ENCODE assay signal across 8 cellular contexts in genomic region chr18:79679552-79680099, GRCh38. TPM values are rescaled to one million over a fixed set of nuclear protein-coding genes. Genes with fewer than 3 reads are reported as not detected.
DNase-seq lines count a peak whose midpoint lies in the region; ATAC-seq and TF ChIP-seq lines count a peak whose summit lies in the region.

A gene with protein sequence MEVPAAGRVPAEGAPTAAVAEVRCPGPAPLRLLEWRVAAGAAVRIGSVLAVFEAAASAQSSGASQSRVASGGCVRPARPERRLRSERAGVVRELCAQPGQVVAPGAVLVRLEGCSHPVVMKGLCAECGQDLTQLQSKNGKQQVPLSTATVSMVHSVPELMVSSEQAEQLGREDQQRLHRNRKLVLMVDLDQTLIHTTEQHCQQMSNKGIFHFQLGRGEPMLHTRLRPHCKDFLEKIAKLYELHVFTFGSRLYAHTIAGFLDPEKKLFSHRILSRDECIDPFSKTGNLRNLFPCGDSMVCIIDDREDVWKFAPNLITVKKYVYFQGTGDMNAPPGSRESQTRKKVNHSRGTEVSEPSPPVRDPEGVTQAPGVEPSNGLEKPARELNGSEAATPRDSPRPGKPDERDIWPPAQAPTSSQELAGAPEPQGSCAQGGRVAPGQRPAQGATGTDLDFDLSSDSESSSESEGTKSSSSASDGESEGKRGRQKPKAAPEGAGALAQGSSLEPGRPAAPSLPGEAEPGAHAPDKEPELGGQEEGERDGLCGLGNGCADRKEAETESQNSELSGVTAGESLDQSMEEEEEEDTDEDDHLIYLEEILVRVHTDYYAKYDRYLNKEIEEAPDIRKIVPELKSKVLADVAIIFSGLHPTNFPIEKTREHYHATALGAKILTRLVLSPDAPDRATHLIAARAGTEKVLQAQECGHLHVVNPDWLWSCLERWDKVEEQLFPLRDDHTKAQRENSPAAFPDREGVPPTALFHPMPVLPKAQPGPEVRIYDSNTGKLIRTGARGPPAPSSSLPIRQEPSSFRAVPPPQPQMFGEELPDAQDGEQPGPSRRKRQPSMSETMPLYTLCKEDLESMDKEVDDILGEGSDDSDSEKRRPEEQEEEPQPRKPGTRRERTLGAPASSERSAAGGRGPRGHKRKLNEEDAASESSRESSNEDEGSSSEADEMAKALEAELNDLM (plus strand): TSS chr18:79679803. CDS start chr18:79679948, 145 bp downstream.

- peaks cover 43 to 49% (median 49%) of the 10 kb centered on the region in 11 experiments for H4K20me1 ChIP-seq in BLaER1 treated with 17β-estradiol and CSF1 and Interleukin-3, amounts not matched to agents 10 nM and 100 nM

- intact Hi-C loops in activated CD4-positive, alpha-beta T cell treated with anti-CD3 and anti-CD28 coated beads, Interleukin-2, amount 10 ng/mL, durations not matched to agents 24 days and 14 days (cut with micrococcal nuclease) = loop anchor here (1.0 to 5.0 kb wide), 6 partner anchors 156 to 430 kb away; partner anchors contain the start of genes ADNP2, NFATC1, RBFA and SLC66A2
- intact Hi-C loops in dorsolateral prefrontal cortex (cut with DNase I) = loop anchor here (1.0 to 10.0 kb wide), 5 partner anchors 265 to 612 kb away; partner anchors contain the start of genes RBFA (in 2 of the 2), ATP9B (in 1 of the 2) and TXNL4A (in 1 of the 2)
- intact Hi-C loops in right lobe of liver (cut with DNase I) = loop anchor here in 1 of 2 donors (10.0 kb wide), 1 partner anchor 315 kb away; no protein-coding TSS in a partner anchor

- H3K4me2 ChIP-seq in BLaER1 treated with 17β-estradiol and CSF1 and Interleukin-3, amounts not matched to agents 10 nM and 100 nM = peak within 1 kb of the TSS; percentile 80 to 100 (median 96)

- H3K36me3 Mint-ChIP-seq in activated CD4-positive, alpha-beta T cell treated with anti-CD3 and anti-CD28 coated beads, Interleukin-2, amount 10 ng/mL, durations not matched to agents 24 days and 14 days (ENCODE audit: low read depth) = peaks cover 35% of the 10 kb centered on the region

- peaks cover 13 to 63% (median 34%) of the 10 kb centered on the region in 11 experiments; a peak in 20 of 22 replicates for H3K36me3 ChIP-seq in BLaER1 treated with 17β-estradiol and CSF1 and Interleukin-3, amounts not matched to agents 10 nM and 100 nM
- H3K36me3 ChIP-seq in right lobe of liver = no peaks in the 10 kb centered on the region

- H3K9ac ChIP-seq in BLaER1 treated with 17β-estradiol and CSF1 and Interleukin-3, amounts not matched to agents 10 nM and 100 nM = peak within 1 kb of the TSS; percentile 85 to 98 (median 95)

- peak within 1 kb of the TSS; percentile 87 to 99 (median 96) for H3K27ac ChIP-seq in BLaER1 treated with 17β-estradiol and CSF1 and Interleukin-3, amounts not matched to agents 10 nM and 100 nM
- peak within 1 kb of the TSS; percentile 87 to 100 (median 98) for H3K27ac ChIP-seq in dorsolateral prefrontal cortex
- peak within 1 kb of the TSS; percentile 97 to 99 (median 98) for H3K27ac ChIP-seq in right lobe of liver

- H3K9me3 ChIP-seq in BLaER1 treated with 17β-estradiol and CSF1 and Interleukin-3, amounts not matched to agents 10 nM and 100 nM (replicated peaks in 1 of 11) = no peaks in the 10 kb centered on the region
- no peaks in the 10 kb centered on the region for H3K9me3 ChIP-seq in right lobe of liver

- H3K4me3 Mint-ChIP-seq in activated CD4-positive, alpha-beta T cell treated with anti-CD3 and anti-CD28 coated beads, Interleukin-2, amount 10 ng/mL, durations not matched to agents 24 days and 14 days = peak within 1 kb of the TSS; percentile 93

- ATAC-seq in HG03442 (IDR thresholded peaks at IDR 0.05; ENCODE audit: unreplicated experiment) (peak; percentile 55), right lobe of liver (peak; percentile 75 to 81 (median 78))

- peak within 1 kb of the TSS; percentile 92 to 98 (median 96) for H3K4me3 ChIP-seq in BLaER1 treated with 17β-estradiol and CSF1 and Interleukin-3, amounts not matched to agents 10 nM and 100 nM
- H3K4me3 ChIP-seq in dorsolateral prefrontal cortex (peak within 1 kb of the TSS; percentile 57 to 100 (median 94)), right lobe of liver (peak within 1 kb of the TSS; percentile 73 to 98 (median 78))

- no peaks in the 10 kb centered on the region for H3K27me3 ChIP-seq in BLaER1 treated with 17β-estradiol and CSF1 and Interleukin-3, amounts not matched to agents 10 nM and 100 nM
- H3K27me3 ChIP-seq in dorsolateral prefrontal cortex (no peaks in the 10 kb centered on the region), right lobe of liver (no peaks in the 10 kb centered on the region)

- H3K9me3 Mint-ChIP-seq in activated CD4-positive, alpha-beta T cell treated with anti-CD3 and anti-CD28 coated beads, Interleukin-2, amount 10 ng/mL, durations not matched to agents 24 days and 14 days = no peaks in the 10 kb centered on the region

- peaks cover 4% of the 10 kb centered on the region for H3K27me3 Mint-ChIP-seq in activated CD4-positive, alpha-beta T cell treated with anti-CD3 and anti-CD28 coated beads, Interleukin-2, amount 10 ng/mL, durations not matched to agents 24 days and 14 days

- peak; percentile 60 for TF ChIP-seq POLR2A in right lobe of liver (IDR thresholded peaks at IDR 0.05)

- H3K4me1 ChIP-seq in BLaER1 treated with 17β-estradiol and CSF1 and Interleukin-3, amounts not matched to agents 10 nM and 100 nM = peaks cover 38 to 74% (median 55%) of the 10 kb centered on the region in 10 experiments
- H3K4me1 ChIP-seq in right lobe of liver = peaks cover 0 to 20% (median 5%) of the 10 kb centered on the region in 4 donors

- H3K27ac Mint-ChIP-seq in activated CD4-positive, alpha-beta T cell treated with anti-CD3 and anti-CD28 coated beads, Interleukin-2, amount 10 ng/mL, durations not matched to agents 24 days and 14 days = peak within 1 kb of the TSS; percentile 99

- H3K4me1 Mint-ChIP-seq in activated CD4-positive, alpha-beta T cell treated with anti-CD3 and anti-CD28 coated beads, Interleukin-2, amount 10 ng/mL, durations not matched to agents 24 days and 14 days = peaks cover 58% of the 10 kb centered on the region

- peak; percentile 88 for DNase-seq in GM19240 (ENCODE audit: insufficient read length, low spot score)
- DNase-seq in NCI-H69 (lab: John Stamatoyannopoulos, UW) = peak; percentile 98
- DNase-seq in activated CD4-positive, alpha-beta T cell treated with anti-CD3 and anti-CD28 coated beads, Interleukin-2, amount 10 ng/mL, durations not matched to agents 24 days and 14 days = peak; percentile 96
- DNase-seq in dorsolateral prefrontal cortex = peak; percentile 79 to 90 (median 88)
- DNase-seq in right lobe of liver = peak; percentile 91 to 93 (median 93)
- peak; percentile 88 for DNase-seq in stimulated activated CD4-positive, alpha-beta T cell treated with anti-CD3 and anti-CD28 coated beads, Interleukin-4, amount 100 ng/mL, for 24 hours

- WGBS in right lobe of liver (ENCODE audit: insufficient coverage, low coverage, low lambda C conversion rate, missing lambda C conversion rate) = 0% methylated on average over 5 of the region's 88 CpGs

- TF ChIP-seq CTCF in dorsolateral prefrontal cortex (IDR thresholded peaks at IDR 0.05 in 54 of 56, conservative IDR thresholded peaks at IDR 0.05 in 2 of 56; ENCODE audit: low read depth in 1 of 56, partially characterized antibody in 56 of 56) (peak in 10 of 56 donors; percentile 7 to 22 (median 14)), right lobe of liver (IDR thresholded peaks at IDR 0.05) (peak in 1 of 4 donors; percentile 17)

RNA-seq across cellular contexts. Expression of the gene that starts here (rescaled TPM):
- 41.2 and 45.5 TPM in 2 replicates for total RNA-seq in activated CD4-positive, alpha-beta T cell treated with anti-CD3 and anti-CD28 coated beads, Interleukin-2, amount 10 ng/mL, durations not matched to agents 24 days and 14 days
- total RNA-seq in dorsolateral prefrontal cortex (10 to 100 TPM; 12.4 to 26.2 (median 18.1) TPM), right lobe of liver (10 to 100 TPM in 1 of 6 experiments, 1 to 10 TPM in 5; 7.5 to 10.4 (median 8.2) TPM)

Comparison
In these comparisons a context has a peak if more than half of its experiments do, and no peak if none do; other contexts are left out.
1. Peak in every context shown above with its lines: DNase-seq, ATAC-seq, H3K4me3 ChIP-seq and H3K27ac ChIP-seq.